In genomic region chr1:206430031-206430983, GRCh38 we compare ENCODE assay signal across 8 cellular contexts. TPM values are rescaled to one million over a fixed set of nuclear protein-coding genes. Genes with fewer than 3 reads are reported as not detected.
DNase-seq lines count a peak whose midpoint lies in the region; ATAC-seq and TF ChIP-seq lines count a peak whose summit lies in the region.

No MANE protein-coding gene starts in this region.

- DNase-seq in GM03348 (ENCODE audit: low spot score): peak; percentile 75
- DNase-seq in fibroblast of villous mesenchyme (ENCODE audit: low read depth): peak; percentile 92
- no peak for DNase-seq in hippocampal formation (lab: John Stamatoyannopoulos, UW)
- no peak for DNase-seq in NCI-H748 (lab: John Stamatoyannopoulos, UW; ENCODE audit: unreplicated experiment)
- no peak for DNase-seq in NCI-H187 (lab: John Stamatoyannopoulos, UW)
- no peak for DNase-seq in vagina (ENCODE audit: extremely low spot score in 2 of 2)

- no peaks in the 10 kb centered on the region for H3K9me3 ChIP-seq in vagina

- peaks cover 0 to 26% of the 10 kb centered on the region in 2 donors for H3K36me3 ChIP-seq in vagina

- TF ChIP-seq CTCF in fibroblast of villous mesenchyme (IDR thresholded peaks at IDR 0.05; ENCODE audit: insufficient read depth, low read depth, low read length): peak; percentile 50
- peak in 1 of 3 experiments; percentile 5 for TF ChIP-seq CTCF in vagina (IDR thresholded peaks at IDR 0.05)

- H3K27me3 ChIP-seq in vagina: no peaks in the 10 kb centered on the region

- no peaks in the 10 kb centered on the region for H3K4me1 ChIP-seq in vagina

- ATAC-seq in GM19455 (IDR thresholded peaks at IDR 0.05; ENCODE audit: unreplicated experiment): peak; percentile 97
- ATAC-seq in HG03469 (IDR thresholded peaks at IDR 0.05; ENCODE audit: unreplicated experiment): peak; percentile 82

- no peak overlapping the region for H3K27ac ChIP-seq in vagina

- TF ChIP-seq POLR2A in vagina (IDR thresholded peaks at IDR 0.05): no peak

- intact Hi-C loops in vagina (cut with DNase I): no loop called here

- no peak overlapping the region for H3K4me3 ChIP-seq in fibroblast of villous mesenchyme (ENCODE audit: low read depth, low read length)
- H3K4me3 ChIP-seq in vagina: no peak overlapping the region

RNA-seq across cellular contexts. Expression of gene IKBKE, which starts 40.0 kb away (rescaled TPM):
- total RNA-seq in fibroblast of villous mesenchyme (23.7 and 25.8 TPM in 2 replicates), vagina (10.1 TPM)

Comparison
In these comparisons a context has a peak if more than half of its experiments do, and no peak if none do; other contexts are left out.
1. DNase-seq: peak in GM03348 (single experiment) and fibroblast of villous mesenchyme (single experiment); none in hippocampal formation (0 of 2), NCI-H748 (single experiment), NCI-H187 (0 of 2) and vagina (0 of 2).